In the genomic region with DNA sequence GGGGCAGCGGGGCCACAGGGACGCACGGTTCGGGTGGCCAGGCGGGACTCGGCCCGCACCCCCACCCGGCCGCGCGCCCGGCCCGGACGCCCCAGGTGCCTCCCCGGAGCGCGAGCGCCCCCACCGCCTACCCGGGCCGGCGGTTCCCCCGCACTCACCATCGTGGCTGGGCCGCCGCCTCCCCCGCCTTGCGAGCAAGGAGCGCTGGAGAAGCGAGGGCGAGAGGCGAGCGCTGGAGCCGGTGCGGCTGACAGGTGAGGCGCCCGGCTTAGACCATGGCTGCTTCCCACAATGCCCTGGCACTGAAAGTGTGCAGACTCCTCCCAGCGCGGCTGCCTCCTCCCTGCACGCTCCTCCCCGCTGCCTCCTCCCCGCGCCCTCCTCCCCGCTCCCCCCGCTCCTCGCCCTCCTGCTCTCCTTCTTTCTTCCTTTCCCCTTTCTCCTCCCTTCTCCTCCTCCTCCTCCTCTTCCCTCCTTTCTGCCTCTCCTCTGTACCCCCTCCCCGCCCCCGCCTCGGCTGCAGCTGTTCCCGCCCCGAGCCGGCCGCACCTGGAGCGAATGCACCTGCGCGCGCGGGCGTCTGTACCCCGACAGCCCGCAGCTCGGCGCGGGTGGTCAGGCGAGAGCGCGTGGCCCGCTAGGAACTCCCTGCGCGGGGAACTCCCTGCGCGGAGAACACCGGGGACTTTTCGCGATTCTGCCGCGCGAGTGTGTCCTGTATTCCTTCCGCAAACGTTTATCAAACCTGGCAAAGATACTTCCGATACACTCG, we compare ENCODE assay signal across 1 cellular context.
TF ChIP-seq lines count a peak whose summit lies in the region.

A gene (minus strand): TSS at position 293 of the 772 bp plus-strand sequence. CDS start 132 bp downstream, at position 161.

TF ChIP-seq in K562, 482 proteins besides CTCF, POLR2A, EP300 and RAD21 (continued from another document and continues in another):
- TF ChIP-seq, protein P1, sequence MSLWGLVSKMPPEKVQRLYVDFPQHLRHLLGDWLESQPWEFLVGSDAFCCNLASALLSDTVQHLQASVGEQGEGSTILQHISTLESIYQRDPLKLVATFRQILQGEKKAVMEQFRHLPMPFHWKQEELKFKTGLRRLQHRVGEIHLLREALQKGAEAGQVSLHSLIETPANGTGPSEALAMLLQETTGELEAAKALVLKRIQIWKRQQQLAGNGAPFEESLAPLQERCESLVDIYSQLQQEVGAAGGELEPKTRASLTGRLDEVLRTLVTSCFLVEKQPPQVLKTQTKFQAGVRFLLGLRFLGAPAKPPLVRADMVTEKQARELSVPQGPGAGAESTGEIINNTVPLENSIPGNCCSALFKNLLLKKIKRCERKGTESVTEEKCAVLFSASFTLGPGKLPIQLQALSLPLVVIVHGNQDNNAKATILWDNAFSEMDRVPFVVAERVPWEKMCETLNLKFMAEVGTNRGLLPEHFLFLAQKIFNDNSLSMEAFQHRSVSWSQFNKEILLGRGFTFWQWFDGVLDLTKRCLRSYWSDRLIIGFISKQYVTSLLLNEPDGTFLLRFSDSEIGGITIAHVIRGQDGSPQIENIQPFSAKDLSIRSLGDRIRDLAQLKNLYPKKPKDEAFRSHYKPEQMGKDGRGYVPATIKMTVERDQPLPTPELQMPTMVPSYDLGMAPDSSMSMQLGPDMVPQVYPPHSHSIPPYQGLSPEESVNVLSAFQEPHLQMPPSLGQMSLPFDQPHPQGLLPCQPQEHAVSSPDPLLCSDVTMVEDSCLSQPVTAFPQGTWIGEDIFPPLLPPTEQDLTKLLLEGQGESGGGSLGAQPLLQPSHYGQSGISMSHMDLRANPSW (CRISPR knock-in tag; IDR thresholded peaks at IDR 0.05) = no peak
- no peak for TF ChIP-seq SMAD2 (IDR thresholded peaks at IDR 0.05; ENCODE audit: low read depth, low read length)
- TF ChIP-seq SREBF1 (IDR thresholded peaks at IDR 0.05; ENCODE audit: borderline replicate concordance, low read depth, low read length) = no peak
- TF ChIP-seq, protein P2, sequence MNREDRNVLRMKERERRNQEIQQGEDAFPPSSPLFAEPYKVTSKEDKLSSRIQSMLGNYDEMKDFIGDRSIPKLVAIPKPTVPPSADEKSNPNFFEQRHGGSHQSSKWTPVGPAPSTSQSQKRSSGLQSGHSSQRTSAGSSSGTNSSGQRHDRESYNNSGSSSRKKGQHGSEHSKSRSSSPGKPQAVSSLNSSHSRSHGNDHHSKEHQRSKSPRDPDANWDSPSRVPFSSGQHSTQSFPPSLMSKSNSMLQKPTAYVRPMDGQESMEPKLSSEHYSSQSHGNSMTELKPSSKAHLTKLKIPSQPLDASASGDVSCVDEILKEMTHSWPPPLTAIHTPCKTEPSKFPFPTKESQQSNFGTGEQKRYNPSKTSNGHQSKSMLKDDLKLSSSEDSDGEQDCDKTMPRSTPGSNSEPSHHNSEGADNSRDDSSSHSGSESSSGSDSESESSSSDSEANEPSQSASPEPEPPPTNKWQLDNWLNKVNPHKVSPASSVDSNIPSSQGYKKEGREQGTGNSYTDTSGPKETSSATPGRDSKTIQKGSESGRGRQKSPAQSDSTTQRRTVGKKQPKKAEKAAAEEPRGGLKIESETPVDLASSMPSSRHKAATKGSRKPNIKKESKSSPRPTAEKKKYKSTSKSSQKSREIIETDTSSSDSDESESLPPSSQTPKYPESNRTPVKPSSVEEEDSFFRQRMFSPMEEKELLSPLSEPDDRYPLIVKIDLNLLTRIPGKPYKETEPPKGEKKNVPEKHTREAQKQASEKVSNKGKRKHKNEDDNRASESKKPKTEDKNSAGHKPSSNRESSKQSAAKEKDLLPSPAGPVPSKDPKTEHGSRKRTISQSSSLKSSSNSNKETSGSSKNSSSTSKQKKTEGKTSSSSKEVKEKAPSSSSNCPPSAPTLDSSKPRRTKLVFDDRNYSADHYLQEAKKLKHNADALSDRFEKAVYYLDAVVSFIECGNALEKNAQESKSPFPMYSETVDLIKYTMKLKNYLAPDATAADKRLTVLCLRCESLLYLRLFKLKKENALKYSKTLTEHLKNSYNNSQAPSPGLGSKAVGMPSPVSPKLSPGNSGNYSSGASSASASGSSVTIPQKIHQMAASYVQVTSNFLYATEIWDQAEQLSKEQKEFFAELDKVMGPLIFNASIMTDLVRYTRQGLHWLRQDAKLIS (CRISPR knock-in tag; IDR thresholded peaks at IDR 0.05) = no peak
- TF ChIP-seq, protein P3, sequence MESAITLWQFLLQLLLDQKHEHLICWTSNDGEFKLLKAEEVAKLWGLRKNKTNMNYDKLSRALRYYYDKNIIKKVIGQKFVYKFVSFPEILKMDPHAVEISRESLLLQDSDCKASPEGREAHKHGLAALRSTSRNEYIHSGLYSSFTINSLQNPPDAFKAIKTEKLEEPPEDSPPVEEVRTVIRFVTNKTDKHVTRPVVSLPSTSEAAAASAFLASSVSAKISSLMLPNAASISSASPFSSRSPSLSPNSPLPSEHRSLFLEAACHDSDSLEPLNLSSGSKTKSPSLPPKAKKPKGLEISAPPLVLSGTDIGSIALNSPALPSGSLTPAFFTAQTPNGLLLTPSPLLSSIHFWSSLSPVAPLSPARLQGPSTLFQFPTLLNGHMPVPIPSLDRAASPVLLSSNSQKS (CRISPR knock-in tag; IDR thresholded peaks at IDR 0.05) = no peak
- TF ChIP-seq KAT7 (CRISPR knock-in tag; IDR thresholded peaks at IDR 0.05; ENCODE audit: borderline replicate concordance) = no peak
- TF ChIP-seq ZNF263 (CRISPR knock-in tag; IDR thresholded peaks at IDR 0.05; ENCODE audit: borderline replicate concordance) = peak; percentile 98
- TF ChIP-seq ZNF217 (CRISPR knock-in tag; IDR thresholded peaks at IDR 0.05) = no peak
- TF ChIP-seq ZFP30 (CRISPR knock-in tag; IDR thresholded peaks at IDR 0.05; ENCODE audit: borderline replicate concordance) = no peak
- no peak for TF ChIP-seq ZNF444 (CRISPR knock-in tag; IDR thresholded peaks at IDR 0.05)
- TF ChIP-seq RCOR1 (IDR thresholded peaks at IDR 0.05; ENCODE audit: borderline replicate concordance in 1 of 2, low read depth in 2 of 2, low read length in 2 of 2) = no peak
- no peak for TF ChIP-seq TCF7 (IDR thresholded peaks at IDR 0.05; ENCODE audit: borderline replicate concordance)
- TF ChIP-seq, protein P4, sequence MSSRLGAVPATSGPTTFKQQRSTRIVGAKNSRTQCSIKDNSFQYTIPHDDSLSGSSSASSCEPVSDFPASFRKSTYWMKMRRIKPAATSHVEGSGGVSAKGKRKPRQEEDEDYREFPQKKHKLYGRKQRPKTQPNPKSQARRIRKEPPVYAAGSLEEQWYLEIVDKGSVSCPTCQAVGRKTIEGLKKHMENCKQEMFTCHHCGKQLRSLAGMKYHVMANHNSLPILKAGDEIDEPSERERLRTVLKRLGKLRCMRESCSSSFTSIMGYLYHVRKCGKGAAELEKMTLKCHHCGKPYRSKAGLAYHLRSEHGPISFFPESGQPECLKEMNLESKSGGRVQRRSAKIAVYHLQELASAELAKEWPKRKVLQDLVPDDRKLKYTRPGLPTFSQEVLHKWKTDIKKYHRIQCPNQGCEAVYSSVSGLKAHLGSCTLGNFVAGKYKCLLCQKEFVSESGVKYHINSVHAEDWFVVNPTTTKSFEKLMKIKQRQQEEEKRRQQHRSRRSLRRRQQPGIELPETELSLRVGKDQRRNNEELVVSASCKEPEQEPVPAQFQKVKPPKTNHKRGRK (tag; IDR thresholded peaks at IDR 0.05) = peak; percentile 57
- TF ChIP-seq MAFG (tag; conservative IDR thresholded peaks at IDR 0.05) = no peak
- no peak for TF ChIP-seq TCFL5 (CRISPR knock-in tag; conservative IDR thresholded peaks at IDR 0.05)
- TF ChIP-seq POLR3G (IDR thresholded peaks at IDR 0.05; ENCODE audit: extremely low read depth, insufficient read length, insufficient replicate concordance) = no peak
- no peak for TF ChIP-seq SLC30A9 (CRISPR knock-in tag; IDR thresholded peaks at IDR 0.05)
- no peak for TF ChIP-seq GTF2E2 (tag; IDR thresholded peaks at IDR 0.05)
- TF ChIP-seq, protein P5, sequence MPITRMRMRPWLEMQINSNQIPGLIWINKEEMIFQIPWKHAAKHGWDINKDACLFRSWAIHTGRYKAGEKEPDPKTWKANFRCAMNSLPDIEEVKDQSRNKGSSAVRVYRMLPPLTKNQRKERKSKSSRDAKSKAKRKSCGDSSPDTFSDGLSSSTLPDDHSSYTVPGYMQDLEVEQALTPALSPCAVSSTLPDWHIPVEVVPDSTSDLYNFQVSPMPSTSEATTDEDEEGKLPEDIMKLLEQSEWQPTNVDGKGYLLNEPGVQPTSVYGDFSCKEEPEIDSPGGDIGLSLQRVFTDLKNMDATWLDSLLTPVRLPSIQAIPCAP (CRISPR knock-in tag; IDR thresholded peaks at IDR 0.05; ENCODE audit: borderline replicate concordance) = no peak
- TF ChIP-seq, protein P6, sequence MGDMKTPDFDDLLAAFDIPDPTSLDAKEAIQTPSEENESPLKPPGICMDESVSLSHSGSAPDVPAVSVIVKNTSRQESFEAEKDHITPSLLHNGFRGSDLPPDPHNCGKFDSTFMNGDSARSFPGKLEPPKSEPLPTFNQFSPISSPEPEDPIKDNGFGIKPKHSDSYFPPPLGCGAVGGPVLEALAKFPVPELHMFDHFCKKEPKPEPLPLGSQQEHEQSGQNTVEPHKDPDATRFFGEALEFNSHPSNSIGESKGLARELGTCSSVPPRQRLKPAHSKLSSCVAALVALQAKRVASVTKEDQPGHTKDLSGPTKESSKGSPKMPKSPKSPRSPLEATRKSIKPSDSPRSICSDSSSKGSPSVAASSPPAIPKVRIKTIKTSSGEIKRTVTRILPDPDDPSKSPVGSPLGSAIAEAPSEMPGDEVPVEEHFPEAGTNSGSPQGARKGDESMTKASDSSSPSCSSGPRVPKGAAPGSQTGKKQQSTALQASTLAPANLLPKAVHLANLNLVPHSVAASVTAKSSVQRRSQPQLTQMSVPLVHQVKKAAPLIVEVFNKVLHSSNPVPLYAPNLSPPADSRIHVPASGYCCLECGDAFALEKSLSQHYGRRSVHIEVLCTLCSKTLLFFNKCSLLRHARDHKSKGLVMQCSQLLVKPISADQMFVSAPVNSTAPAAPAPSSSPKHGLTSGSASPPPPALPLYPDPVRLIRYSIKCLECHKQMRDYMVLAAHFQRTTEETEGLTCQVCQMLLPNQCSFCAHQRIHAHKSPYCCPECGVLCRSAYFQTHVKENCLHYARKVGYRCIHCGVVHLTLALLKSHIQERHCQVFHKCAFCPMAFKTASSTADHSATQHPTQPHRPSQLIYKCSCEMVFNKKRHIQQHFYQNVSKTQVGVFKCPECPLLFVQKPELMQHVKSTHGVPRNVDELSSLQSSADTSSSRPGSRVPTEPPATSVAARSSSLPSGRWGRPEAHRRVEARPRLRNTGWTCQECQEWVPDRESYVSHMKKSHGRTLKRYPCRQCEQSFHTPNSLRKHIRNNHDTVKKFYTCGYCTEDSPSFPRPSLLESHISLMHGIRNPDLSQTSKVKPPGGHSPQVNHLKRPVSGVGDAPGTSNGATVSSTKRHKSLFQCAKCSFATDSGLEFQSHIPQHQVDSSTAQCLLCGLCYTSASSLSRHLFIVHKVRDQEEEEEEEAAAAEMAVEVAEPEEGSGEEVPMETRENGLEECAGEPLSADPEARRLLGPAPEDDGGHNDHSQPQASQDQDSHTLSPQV (IDR thresholded peaks at IDR 0.05) = no peak
- TF ChIP-seq TAL1 (IDR thresholded peaks at IDR 0.05) = no peak
- TF ChIP-seq PCBP1 (IDR thresholded peaks at IDR 0.05; ENCODE audit: low read depth, low read length, poor library complexity, severe bottlenecking) = peak; percentile 80
- no peak for TF ChIP-seq POLR2B (IDR thresholded peaks at IDR 0.05; ENCODE audit: low read depth, partially characterized antibody)
- TF ChIP-seq, protein P7, sequence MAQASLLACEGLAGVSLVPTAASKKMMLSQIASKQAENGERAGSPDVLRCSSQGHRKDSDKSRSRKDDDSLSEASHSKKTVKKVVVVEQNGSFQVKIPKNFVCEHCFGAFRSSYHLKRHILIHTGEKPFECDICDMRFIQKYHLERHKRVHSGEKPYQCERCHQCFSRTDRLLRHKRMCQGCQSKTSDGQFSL (CRISPR knock-in tag; IDR thresholded peaks at IDR 0.05) = 0 out of 2 replicates have a peak, but pooled peaks have one; percentile 68
- TF ChIP-seq, protein P7 (tag; IDR thresholded peaks at IDR 0.05) = peak in 1 of 2 experiments; percentile 41; a peak in 1 of 4 replicates
- no peak for TF ChIP-seq TRIM24 (IDR thresholded peaks at IDR 0.05)
- TF ChIP-seq, protein P8, sequence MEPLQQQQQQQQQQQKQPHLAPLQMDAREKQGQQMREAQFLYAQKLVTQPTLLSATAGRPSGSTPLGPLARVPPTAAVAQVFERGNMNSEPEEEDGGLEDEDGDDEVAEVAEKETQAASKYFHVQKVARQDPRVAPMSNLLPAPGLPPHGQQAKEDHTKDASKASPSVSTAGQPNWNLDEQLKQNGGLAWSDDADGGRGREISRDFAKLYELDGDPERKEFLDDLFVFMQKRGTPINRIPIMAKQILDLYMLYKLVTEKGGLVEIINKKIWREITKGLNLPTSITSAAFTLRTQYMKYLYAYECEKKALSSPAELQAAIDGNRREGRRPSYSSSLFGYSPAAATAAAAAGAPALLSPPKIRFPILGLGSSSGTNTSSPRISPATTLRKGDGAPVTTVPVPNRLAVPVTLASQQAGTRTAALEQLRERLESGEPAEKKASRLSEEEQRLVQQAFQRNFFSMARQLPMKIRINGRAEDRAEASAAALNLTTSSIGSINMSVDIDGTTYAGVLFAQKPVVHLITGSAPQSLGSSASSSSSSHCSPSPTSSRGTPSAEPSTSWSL (CRISPR knock-in tag; IDR thresholded peaks at IDR 0.05; ENCODE audit: borderline replicate concordance) = no peak
- TF ChIP-seq, protein P9, sequence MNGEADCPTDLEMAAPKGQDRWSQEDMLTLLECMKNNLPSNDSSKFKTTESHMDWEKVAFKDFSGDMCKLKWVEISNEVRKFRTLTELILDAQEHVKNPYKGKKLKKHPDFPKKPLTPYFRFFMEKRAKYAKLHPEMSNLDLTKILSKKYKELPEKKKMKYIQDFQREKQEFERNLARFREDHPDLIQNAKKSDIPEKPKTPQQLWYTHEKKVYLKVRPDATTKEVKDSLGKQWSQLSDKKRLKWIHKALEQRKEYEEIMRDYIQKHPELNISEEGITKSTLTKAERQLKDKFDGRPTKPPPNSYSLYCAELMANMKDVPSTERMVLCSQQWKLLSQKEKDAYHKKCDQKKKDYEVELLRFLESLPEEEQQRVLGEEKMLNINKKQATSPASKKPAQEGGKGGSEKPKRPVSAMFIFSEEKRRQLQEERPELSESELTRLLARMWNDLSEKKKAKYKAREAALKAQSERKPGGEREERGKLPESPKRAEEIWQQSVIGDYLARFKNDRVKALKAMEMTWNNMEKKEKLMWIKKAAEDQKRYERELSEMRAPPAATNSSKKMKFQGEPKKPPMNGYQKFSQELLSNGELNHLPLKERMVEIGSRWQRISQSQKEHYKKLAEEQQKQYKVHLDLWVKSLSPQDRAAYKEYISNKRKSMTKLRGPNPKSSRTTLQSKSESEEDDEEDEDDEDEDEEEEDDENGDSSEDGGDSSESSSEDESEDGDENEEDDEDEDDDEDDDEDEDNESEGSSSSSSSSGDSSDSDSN (IDR thresholded peaks at IDR 0.05; ENCODE audit: borderline replicate concordance in 1 of 2, low read depth in 2 of 2, low read length in 2 of 2) = peak in 1 of 2 experiments; percentile 55; a peak in 1 of 4 replicates
- TF ChIP-seq PURB (CRISPR knock-in tag; IDR thresholded peaks at IDR 0.05; ENCODE audit: low read depth) = no peak
- no peak for TF ChIP-seq MAFK (IDR thresholded peaks at IDR 0.05; ENCODE audit: low read length)
- TF ChIP-seq, protein P10, sequence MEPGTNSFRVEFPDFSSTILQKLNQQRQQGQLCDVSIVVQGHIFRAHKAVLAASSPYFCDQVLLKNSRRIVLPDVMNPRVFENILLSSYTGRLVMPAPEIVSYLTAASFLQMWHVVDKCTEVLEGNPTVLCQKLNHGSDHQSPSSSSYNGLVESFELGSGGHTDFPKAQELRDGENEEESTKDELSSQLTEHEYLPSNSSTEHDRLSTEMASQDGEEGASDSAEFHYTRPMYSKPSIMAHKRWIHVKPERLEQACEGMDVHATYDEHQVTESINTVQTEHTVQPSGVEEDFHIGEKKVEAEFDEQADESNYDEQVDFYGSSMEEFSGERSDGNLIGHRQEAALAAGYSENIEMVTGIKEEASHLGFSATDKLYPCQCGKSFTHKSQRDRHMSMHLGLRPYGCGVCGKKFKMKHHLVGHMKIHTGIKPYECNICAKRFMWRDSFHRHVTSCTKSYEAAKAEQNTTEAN (CRISPR knock-in tag; IDR thresholded peaks at IDR 0.05) = no peak
- TF ChIP-seq MTA2 (IDR thresholded peaks at IDR 0.05; ENCODE audit: low read depth) = no peak
